1 cellular context compared by ENCODE assay signal in the genomic region with DNA sequence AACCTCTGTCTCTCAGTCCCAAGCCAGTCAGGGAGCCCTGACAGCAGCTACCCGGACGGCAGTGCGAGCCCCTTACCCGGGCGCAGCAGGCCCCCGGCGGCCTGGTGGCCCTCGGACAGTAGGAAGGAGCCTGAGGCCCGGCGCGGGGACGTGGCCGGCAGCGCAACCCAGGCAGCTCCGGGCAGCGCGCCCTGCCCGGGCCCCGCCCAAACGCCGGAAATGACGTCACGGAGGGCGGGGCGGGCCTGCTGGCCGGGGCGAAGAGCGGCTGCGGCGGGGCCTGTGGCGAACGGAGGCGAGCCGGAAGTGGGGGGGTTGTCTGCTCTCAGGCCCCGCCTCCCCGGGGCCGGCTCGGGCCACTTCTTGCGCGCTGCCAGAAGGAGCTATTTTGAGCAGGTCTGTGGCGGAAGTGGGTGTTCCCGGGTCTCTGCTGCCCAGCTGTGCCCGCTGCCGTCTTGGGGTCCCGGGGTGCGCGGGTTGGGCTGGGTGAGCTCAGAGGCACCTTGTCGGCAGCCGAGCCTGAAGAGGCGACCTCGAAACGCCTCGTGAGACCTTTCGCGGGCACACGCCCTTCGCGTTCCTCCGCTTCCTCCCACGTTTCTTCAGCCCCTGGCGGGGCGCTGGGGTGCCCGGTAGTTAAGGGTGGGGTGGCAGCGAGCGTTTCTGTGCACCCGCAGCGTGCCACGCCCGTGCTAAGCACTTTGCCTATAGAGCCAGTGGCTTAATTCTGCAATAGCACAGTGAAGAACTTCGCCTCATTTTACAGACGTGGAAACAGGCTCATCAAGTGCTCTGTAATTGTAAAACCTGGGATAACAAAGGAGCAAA.
TF ChIP-seq lines count a peak whose summit lies in the region.

Gene C11orf24 (minus strand): TSS at position 193 of the 828 bp plus-strand sequence. CDS start 8,206 bp downstream, outside the sequence.

TF ChIP-seq in HepG2, 621 proteins besides CTCF, POLR2A, EP300 and RAD21 (continued from another document and continues in another):
- TF ChIP-seq, protein P1, sequence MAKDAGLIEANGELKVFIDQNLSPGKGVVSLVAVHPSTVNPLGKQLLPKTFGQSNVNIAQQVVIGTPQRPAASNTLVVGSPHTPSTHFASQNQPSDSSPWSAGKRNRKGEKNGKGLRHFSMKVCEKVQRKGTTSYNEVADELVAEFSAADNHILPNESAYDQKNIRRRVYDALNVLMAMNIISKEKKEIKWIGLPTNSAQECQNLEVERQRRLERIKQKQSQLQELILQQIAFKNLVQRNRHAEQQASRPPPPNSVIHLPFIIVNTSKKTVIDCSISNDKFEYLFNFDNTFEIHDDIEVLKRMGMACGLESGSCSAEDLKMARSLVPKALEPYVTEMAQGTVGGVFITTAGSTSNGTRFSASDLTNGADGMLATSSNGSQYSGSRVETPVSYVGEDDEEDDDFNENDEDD (CRISPR knock-in tag; IDR thresholded peaks at IDR 0.05; ENCODE audit: borderline replicate concordance), result peak; percentile 71; the same call in 1 of the 2 replicates
- TF ChIP-seq SKI (IDR thresholded peaks at IDR 0.05; ENCODE audit: partially characterized antibody) (peak; percentile 53), NFE2L2 (IDR thresholded peaks at IDR 0.05; ENCODE audit: low read length) (no peak), MXI1 (IDR thresholded peaks at IDR 0.05; ENCODE audit: borderline replicate concordance, low read depth, low read length) (peak; percentile 76; the same call in 2 of the 3 replicates), RFX1 (IDR thresholded peaks at IDR 0.05) (no peak), FOSL1 (CRISPR knock-in tag; IDR thresholded peaks at IDR 0.05; ENCODE audit: borderline replicate concordance) (no peak), ZNF296 (CRISPR knock-in tag; conservative IDR thresholded peaks at IDR 0.05) (no peak), ZNF205 (CRISPR knock-in tag; IDR thresholded peaks at IDR 0.05) (peak; percentile 25; the same call in 1 of the 2 replicates), HINFP (CRISPR knock-in tag; IDR thresholded peaks at IDR 0.05; ENCODE audit: low read depth) (no peak), ZNF816 (CRISPR knock-in tag; IDR thresholded peaks at IDR 0.05; ENCODE audit: borderline replicate concordance) (peak; percentile 90; the same call in 1 of the 2 replicates), RNF219 (CRISPR knock-in tag; IDR thresholded peaks at IDR 0.05) (no peak), ZNF12 (CRISPR knock-in tag; IDR thresholded peaks at IDR 0.05) (no peak), ZNF891 (CRISPR knock-in tag; IDR thresholded peaks at IDR 0.05) (peak; percentile 59; the same call in 1 of the 2 replicates), RBAK (CRISPR knock-in tag; IDR thresholded peaks at IDR 0.05) (no peak), ZNF572 (CRISPR knock-in tag; IDR thresholded peaks at IDR 0.05) (0 out of 2 replicates have a peak, but pooled peaks have one; percentile 69), ZNF790 (CRISPR knock-in tag; IDR thresholded peaks at IDR 0.05; ENCODE audit: borderline replicate concordance) (peak; percentile 72; the same call in 1 of the 2 replicates), SMAD3 (CRISPR knock-in tag; IDR thresholded peaks at IDR 0.05) (peak; percentile 46; the same call in 1 of the 2 replicates), AKNA (CRISPR knock-in tag; IDR thresholded peaks at IDR 0.05; ENCODE audit: borderline replicate concordance) (no peak), ZFP1 (CRISPR knock-in tag; IDR thresholded peaks at IDR 0.05) (no peak), PAX8 (CRISPR knock-in tag; IDR thresholded peaks at IDR 0.05; ENCODE audit: borderline replicate concordance) (no peak), ZNF180 (CRISPR knock-in tag; IDR thresholded peaks at IDR 0.05; ENCODE audit: borderline replicate concordance, low read depth) (peak; percentile 89; the same call in 1 of the 2 replicates), NR2C2 (CRISPR knock-in tag; IDR thresholded peaks at IDR 0.05; ENCODE audit: borderline replicate concordance) (peak; percentile 17; the same call in 1 of the 2 replicates), SMC3 (IDR thresholded peaks at IDR 0.05; ENCODE audit: low read length) (no peak), ZNF235 (CRISPR knock-in tag; IDR thresholded peaks at IDR 0.05; ENCODE audit: borderline replicate concordance) (0 out of 2 replicates have a peak, but pooled peaks have one; percentile 13), MLX (CRISPR knock-in tag; IDR thresholded peaks at IDR 0.05) (0 out of 2 replicates have a peak, but pooled peaks have one; percentile 5), BCLAF1 (IDR thresholded peaks at IDR 0.05) (no peak), SOX5 (CRISPR knock-in tag; IDR thresholded peaks at IDR 0.05; ENCODE audit: borderline replicate concordance) (peak; percentile 31; the same call in 1 of the 2 replicates), MXD3 (CRISPR knock-in tag; IDR thresholded peaks at IDR 0.05) (no peak), REPIN1 (CRISPR knock-in tag; IDR thresholded peaks at IDR 0.05; ENCODE audit: borderline replicate concordance, low read depth) (peak; percentile 10; the same call in 1 of the 2 replicates)
- TF ChIP-seq, protein P2, sequence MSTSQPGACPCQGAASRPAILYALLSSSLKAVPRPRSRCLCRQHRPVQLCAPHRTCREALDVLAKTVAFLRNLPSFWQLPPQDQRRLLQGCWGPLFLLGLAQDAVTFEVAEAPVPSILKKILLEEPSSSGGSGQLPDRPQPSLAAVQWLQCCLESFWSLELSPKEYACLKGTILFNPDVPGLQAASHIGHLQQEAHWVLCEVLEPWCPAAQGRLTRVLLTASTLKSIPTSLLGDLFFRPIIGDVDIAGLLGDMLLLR (CRISPR knock-in tag; IDR thresholded peaks at IDR 0.05), result no peak; the same call in 1 of the 2 replicates
- TF ChIP-seq, protein P3, sequence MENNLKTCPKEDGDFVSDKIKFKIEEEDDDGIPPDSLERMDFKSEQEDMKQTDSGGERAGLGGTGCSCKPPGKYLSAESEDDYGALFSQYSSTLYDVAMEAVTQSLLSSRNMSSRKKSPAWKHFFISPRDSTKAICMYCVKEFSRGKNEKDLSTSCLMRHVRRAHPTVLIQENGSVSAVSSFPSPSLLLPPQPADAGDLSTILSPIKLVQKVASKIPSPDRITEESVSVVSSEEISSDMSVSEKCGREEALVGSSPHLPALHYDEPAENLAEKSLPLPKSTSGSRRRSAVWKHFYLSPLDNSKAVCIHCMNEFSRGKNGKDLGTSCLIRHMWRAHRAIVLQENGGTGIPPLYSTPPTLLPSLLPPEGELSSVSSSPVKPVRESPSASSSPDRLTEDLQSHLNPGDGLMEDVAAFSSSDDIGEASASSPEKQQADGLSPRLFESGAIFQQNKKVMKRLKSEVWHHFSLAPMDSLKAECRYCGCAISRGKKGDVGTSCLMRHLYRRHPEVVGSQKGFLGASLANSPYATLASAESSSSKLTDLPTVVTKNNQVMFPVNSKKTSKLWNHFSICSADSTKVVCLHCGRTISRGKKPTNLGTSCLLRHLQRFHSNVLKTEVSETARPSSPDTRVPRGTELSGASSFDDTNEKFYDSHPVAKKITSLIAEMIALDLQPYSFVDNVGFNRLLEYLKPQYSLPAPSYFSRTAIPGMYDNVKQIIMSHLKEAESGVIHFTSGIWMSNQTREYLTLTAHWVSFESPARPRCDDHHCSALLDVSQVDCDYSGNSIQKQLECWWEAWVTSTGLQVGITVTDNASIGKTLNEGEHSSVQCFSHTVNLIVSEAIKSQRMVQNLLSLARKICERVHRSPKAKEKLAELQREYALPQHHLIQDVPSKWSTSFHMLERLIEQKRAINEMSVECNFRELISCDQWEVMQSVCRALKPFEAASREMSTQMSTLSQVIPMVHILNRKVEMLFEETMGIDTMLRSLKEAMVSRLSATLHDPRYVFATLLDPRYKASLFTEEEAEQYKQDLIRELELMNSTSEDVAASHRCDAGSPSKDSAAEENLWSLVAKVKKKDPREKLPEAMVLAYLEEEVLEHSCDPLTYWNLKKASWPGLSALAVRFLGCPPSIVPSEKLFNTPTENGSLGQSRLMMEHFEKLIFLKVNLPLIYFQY (CRISPR knock-in tag; IDR thresholded peaks at IDR 0.05; ENCODE audit: borderline replicate concordance), result no peak
- TF ChIP-seq, protein P4, sequence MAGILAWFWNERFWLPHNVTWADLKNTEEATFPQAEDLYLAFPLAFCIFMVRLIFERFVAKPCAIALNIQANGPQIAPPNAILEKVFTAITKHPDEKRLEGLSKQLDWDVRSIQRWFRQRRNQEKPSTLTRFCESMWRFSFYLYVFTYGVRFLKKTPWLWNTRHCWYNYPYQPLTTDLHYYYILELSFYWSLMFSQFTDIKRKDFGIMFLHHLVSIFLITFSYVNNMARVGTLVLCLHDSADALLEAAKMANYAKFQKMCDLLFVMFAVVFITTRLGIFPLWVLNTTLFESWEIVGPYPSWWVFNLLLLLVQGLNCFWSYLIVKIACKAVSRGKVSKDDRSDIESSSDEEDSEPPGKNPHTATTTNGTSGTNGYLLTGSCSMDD (CRISPR knock-in tag; IDR thresholded peaks at IDR 0.05), result no peak
